ENCODE assay signal across 20 cellular contexts in the genomic region with DNA sequence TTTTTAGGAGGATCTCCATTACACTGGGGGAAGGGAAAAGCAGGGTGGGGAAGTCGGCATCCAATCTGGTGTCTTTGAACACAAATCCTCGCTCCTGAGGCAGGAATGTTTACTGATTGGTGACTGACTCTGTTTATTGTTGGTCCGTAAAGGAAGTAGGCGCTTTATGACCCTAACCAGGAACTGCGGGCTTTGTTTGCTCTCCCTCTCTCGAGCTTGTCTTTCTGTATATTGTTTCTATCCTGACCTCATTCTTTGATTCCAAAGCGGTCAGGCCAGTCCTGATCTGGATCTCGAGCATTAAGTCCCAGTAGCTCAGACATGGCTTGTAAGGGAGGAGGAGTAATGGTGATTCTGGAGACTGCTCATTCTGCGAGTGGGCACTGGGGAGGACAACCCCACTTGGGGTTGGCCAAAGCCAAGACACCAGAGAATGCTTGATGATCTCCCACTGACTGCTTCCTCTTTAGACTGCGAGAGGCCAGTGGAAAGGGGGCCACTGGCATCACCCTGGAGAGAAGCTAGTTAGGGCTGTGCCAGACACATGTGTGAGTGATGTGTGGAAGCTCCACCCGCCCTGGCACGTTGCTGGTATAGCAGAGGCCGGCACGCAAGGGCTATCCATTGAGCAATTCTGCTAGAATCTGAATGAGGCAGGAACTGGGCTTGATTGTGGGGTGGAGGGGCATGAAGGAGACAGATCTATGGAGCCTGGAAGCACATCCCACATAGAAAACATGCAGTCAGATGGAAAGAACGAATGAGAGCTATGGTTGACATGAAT.
DNase-seq lines count a peak whose midpoint lies in the region; ATAC-seq, FAIRE-seq and TF ChIP-seq lines count a peak whose summit lies in the region.
"Had no signal": no experiment of that assay in that cellular context is flagged by ENCODE, and none has a peak within 500 bp of the region (broad histone marks: within the 10 kb centered on the region; RNA-seq: fewer than 3 reads in every experiment).

No MANE protein-coding gene starts in this region.

- H3K27ac Mint-ChIP-seq in stimulated activated naive CD8-positive, alpha-beta T cell treated with anti-CD3 and anti-CD28 coated beads, Interleukin-15, amount 100 ng/mL, for 72 hours = no peak overlapping the region
- H3K27ac Mint-ChIP-seq: activated CD4-positive, alpha-beta T cell treated with anti-CD3 and anti-CD28 coated beads for 36 hours; naive thymus-derived CD8-positive, alpha-beta T cell; T-helper 2 cell treated with Interferon-gamma antibody and Interleukin-4, amounts not matched to agents 5 μg/mL and 100 μg/mL, for 36 hours had no signal

- TF ChIP-seq CTCF in AG09319 (IDR thresholded peaks at IDR 0.05; ENCODE audit: low read depth, low read length) (no peak), hepatocyte (IDR thresholded peaks at IDR 0.05; ENCODE audit: poor library complexity) (no peak)

- no peaks in the 10 kb centered on the region for H3K36me3 ChIP-seq in hepatocyte (replicated peaks; ENCODE audit: insufficient read depth, low read depth)
- H3K36me3 ChIP-seq: gastroesophageal sphincter, lower lobe of right lung, SJSA1 had no signal

- no peak overlapping the region for H3K4me3 Mint-ChIP-seq in stimulated activated naive CD8-positive, alpha-beta T cell treated with anti-CD3 and anti-CD28 coated beads, Interleukin-15, amount 100 ng/mL, for 72 hours
- H3K4me3 Mint-ChIP-seq: activated CD4-positive, alpha-beta T cell treated with anti-CD3 and anti-CD28 coated beads for 36 hours; naive thymus-derived CD8-positive, alpha-beta T cell; T-helper 2 cell treated with Interferon-gamma antibody and Interleukin-4, amounts not matched to agents 5 μg/mL and 100 μg/mL, for 36 hours had no signal

- H3K9me3 Mint-ChIP-seq in stimulated activated naive CD8-positive, alpha-beta T cell treated with anti-CD3 and anti-CD28 coated beads, Interleukin-15, amount 100 ng/mL, for 72 hours = peaks cover 0 to 7% of the 10 kb centered on the region in 2 donors

- H3K79me2 ChIP-seq in hepatocyte = no peaks in the 10 kb centered on the region

- no peak for FAIRE-seq in frontal cortex (lab: Jason Lieb, UNC)
- FAIRE-seq: D721Med, HTR-8/SVneo had no signal

- no peak overlapping the region for H3K4me3 ChIP-seq in hepatocyte
- H3K4me3 ChIP-seq: gastroesophageal sphincter, lower lobe of right lung, SJSA1 had no signal

- H3K4me1 Mint-ChIP-seq in stimulated activated naive CD8-positive, alpha-beta T cell treated with anti-CD3 and anti-CD28 coated beads, Interleukin-15, amount 100 ng/mL, for 72 hours = no peaks in the 10 kb centered on the region
- H3K4me1 Mint-ChIP-seq: activated CD4-positive, alpha-beta T cell treated with anti-CD3 and anti-CD28 coated beads for 36 hours; naive thymus-derived CD8-positive, alpha-beta T cell had no signal

- no peak for ATAC-seq in GM21737 (IDR thresholded peaks at IDR 0.05; ENCODE audit: unreplicated experiment)
- no peak for ATAC-seq in stimulated activated naive CD8-positive, alpha-beta T cell treated with anti-CD3 and anti-CD28 coated beads, Interleukin-15, amount 100 ng/mL, for 72 hours
- ATAC-seq: activated CD4-positive, alpha-beta T cell treated with anti-CD3 and anti-CD28 coated beads for 36 hours; gastroesophageal sphincter; naive thymus-derived CD8-positive, alpha-beta T cell had no signal

- H3K9me3 ChIP-seq in hepatocyte (ENCODE audit: low read depth) = no peaks in the 10 kb centered on the region
- H3K9me3 ChIP-seq: gastroesophageal sphincter, lower lobe of right lung, SJSA1 had no signal

- 61% methylated on average over 15 of the region's 15 CpGs for WGBS in hepatocyte (ENCODE audit: low lambda C conversion rate, missing lambda C conversion rate)

- H3K27me3 Mint-ChIP-seq in stimulated activated naive CD8-positive, alpha-beta T cell treated with anti-CD3 and anti-CD28 coated beads, Interleukin-15, amount 100 ng/mL, for 72 hours = no peaks in the 10 kb centered on the region

- H3K4me1 ChIP-seq in hepatocyte (ENCODE audit: insufficient read depth) = peaks cover 10% of the 10 kb centered on the region
- H3K4me1 ChIP-seq: lower lobe of right lung, SJSA1 had no signal

- H3K4me2 ChIP-seq in hepatocyte = peak overlapping the region; percentile 34

- H3K9me2 ChIP-seq in hepatocyte (replicated peaks; ENCODE audit: insufficient read depth) = no peaks in the 10 kb centered on the region

- H3K27me3 ChIP-seq in hepatocyte = no peaks in the 10 kb centered on the region
- H3K27me3 ChIP-seq: gastroesophageal sphincter had no signal

- H2AFZ ChIP-seq in hepatocyte = no peak overlapping the region

- peak overlapping the region; percentile 64 for H3K27ac ChIP-seq in hepatocyte
- H3K27ac ChIP-seq: gastroesophageal sphincter, lower lobe of right lung, SJSA1 had no signal

- DNase-seq in AG09319 (ENCODE audit: extremely low read depth, low read depth) (peak; percentile 14), DMS53 (lab: John Stamatoyannopoulos, UW) (peak; percentile 96), NCI-H748 (lab: John Stamatoyannopoulos, UW; ENCODE audit: unreplicated experiment) (peak; percentile 93), hepatocyte (ENCODE audit: low spot score) (no peak), UCSD-AML1 (lab: John Stamatoyannopoulos, UW; ENCODE audit: unreplicated experiment) (no peak), frontal cortex (ENCODE audit: low spot score in 2 of 2) (no peak)
- no peak for DNase-seq in stimulated activated naive CD8-positive, alpha-beta T cell treated with anti-CD3 and anti-CD28 coated beads, Interleukin-15, amount 100 ng/mL, for 72 hours
- DNase-seq: activated CD4-positive, alpha-beta T cell treated with anti-CD3 and anti-CD28 coated beads for 36 hours; activated CD8-positive, alpha-beta memory T cell treated with anti-CD3 and anti-CD28 coated beads, Interleukin-2, amount 50 U/mL, for 48 hours; activated gamma-delta T cell treated with Interleukin-2 at 50 U/mL for 16 hours; AML-193; anterior cingulate cortex; lower lobe of right lung; naive thymus-derived CD8-positive, alpha-beta T cell had no signal

- no peaks in the 10 kb centered on the region for H4K20me1 ChIP-seq in hepatocyte (ENCODE audit: insufficient read depth, poor library complexity, severe bottlenecking)

Comparison
In these comparisons a context has a peak if more than half of its experiments do, and no peak if none do; other contexts are left out.
1. DNase-seq: peak in AG09319 (single experiment), DMS53 (single experiment) and NCI-H748 (single experiment); none in hepatocyte (single experiment), stimulated activated naive CD8-positive, alpha-beta T cell treated with anti-CD3 and anti-CD28 coated beads, Interleukin-15, amount 100 ng/mL, for 72 hours (0 of 2), UCSD-AML1 (single experiment) and frontal cortex (0 of 2).